19 cellular contexts compared by ENCODE assay signal in genomic region chr9:37787059-37787458, GRCh38. TPM values are rescaled to one million over a fixed set of nuclear protein-coding genes. Genes with fewer than 3 reads are reported as not detected.
DNase-seq lines count a peak whose midpoint lies in the region; ATAC-seq, FAIRE-seq and TF ChIP-seq lines count a peak whose summit lies in the region.
"Had no signal": no experiment of that assay in that cellular context is flagged by ENCODE, and none has a peak within 500 bp of the region (broad histone marks: within the 10 kb centered on the region; RNA-seq: fewer than 3 reads in every experiment).

No MANE protein-coding gene starts in this region.

- H3K56ac ChIP-seq in H1 (replicated peaks; ENCODE audit: insufficient read length, low read depth, low read length): no peak overlapping the region

- no peak overlapping the region for H3K23ac ChIP-seq in H1 (ENCODE audit: insufficient read length)

- no peak overlapping the region for H4K5ac ChIP-seq in H1 (ENCODE audit: insufficient read length, low read depth, low read length)

- no peak overlapping the region for H2AK5ac ChIP-seq in H1 (ENCODE audit: low read depth, low read length)

- H3K4me2 ChIP-seq in GM23338 (peak overlapping the region; percentile 57), H1 (ENCODE audit: insufficient read depth in 1 of 2, low read depth in 2 of 2, low read length in 2 of 2) (peak overlapping the region in 1 of 2 experiments; percentile 20; a peak in 1 of 4 replicates), osteoblast (ENCODE audit: insufficient read depth, low read length) (no peak overlapping the region)
- H3K4me2 ChIP-seq: A549 had no signal

- H3K14ac ChIP-seq in H1 (ENCODE audit: insufficient read length): no peak overlapping the region

- TF ChIP-seq RAD21 in H1 (IDR thresholded peaks at IDR 0.05 in 1 of 2, conservative IDR thresholded peaks at IDR 0.05 in 1 of 2; ENCODE audit: low read depth in 2 of 2, low read length in 2 of 2): 0 out of 4 replicates have a peak, but pooled peaks of 1 of the 2 experiments have one; percentile 15

- POLR2A ChIA-PET in H1 (lab: Charles Lee; ENCODE audit: partially characterized antibody): interaction anchor here (1.1 kb wide), 1 partner anchor 14 kb away, joined by 3 read pairs; the partner anchor contains the start of gene DCAF10

- no peak overlapping the region for H3K4ac ChIP-seq in H1 (replicated peaks; ENCODE audit: insufficient read length, low read depth, low read length)

- intact Hi-C loops in prostate gland (cut with DNase I): loop anchor here (10.0 kb wide), 2 partner anchors 192 to 302 kb away; partner anchors contain the start of genes POLR1E and TOMM5

- CTCF ChIA-PET in activated naive CD4-positive, alpha-beta T cell treated with anti-CD3 and anti-CD28 coated beads, Interleukin-2, amount 10 ng/mL, durations not matched to agents 7 days and 5 days (lab: Charles Lee): no interaction called here
- CTCF ChIA-PET in H1 (lab: Charles Lee; ENCODE audit: partially characterized antibody): interaction anchor here (0.9 to 1.5 kb wide), 3 partner anchors 11 to 39 kb away, joined by 3 to 5 read pairs (median 4); partner anchors contain the start of gene DCAF10

- TF ChIP-seq EP300 in H1 (IDR thresholded peaks at IDR 0.05; ENCODE audit: borderline replicate concordance in 1 of 2, low read depth in 2 of 2, low read length in 2 of 2): no peak

- peaks cover 5% of the 10 kb centered on the region for H3K79me1 ChIP-seq in H1 (ENCODE audit: low read depth, low read length)

- peaks cover 8% of the 10 kb centered on the region for H3K4me1 ChIP-seq in GM23338 (ENCODE audit: insufficient read depth)
- peaks cover 0 to 4% (median 0%) of the 10 kb centered on the region in 4 experiments; a peak in 3 of 7 replicates for H3K4me1 ChIP-seq in H1 (replicated peaks in 1 of 4; ENCODE audit: control insufficient read depth in 3 of 4, insufficient read depth in 4 of 4, low read length in 3 of 4)
- peaks cover 14% of the 10 kb centered on the region for H3K4me1 ChIP-seq in osteoblast (ENCODE audit: insufficient read depth, low read length)
- no peaks in the 10 kb centered on the region for H3K4me1 ChIP-seq in prostate gland (replicated peaks)

- H3K9ac ChIP-seq in H1 (replicated peaks in 1 of 4; ENCODE audit: extremely low read depth in 1 of 4, low read depth in 3 of 4, low read length in 3 of 4): no peak overlapping the region

- no peak for FAIRE-seq in H1 (lab: Jason Lieb, UNC)
- FAIRE-seq: A549, GM12878 had no signal

- H3K36me3 ChIP-seq in GM23338 (ENCODE audit: insufficient read depth) (peaks cover 19% of the 10 kb centered on the region; the same call in 1 of the 2 replicates), H1 (ENCODE audit: control insufficient read depth in 2 of 4, insufficient read depth in 4 of 4, low read length in 3 of 4) (peaks cover 10 to 17% (median 13%) of the 10 kb centered on the region in 4 experiments), osteoblast (ENCODE audit: insufficient read depth, low read length) (peaks cover 21% of the 10 kb centered on the region), prostate gland (no peaks in the 10 kb centered on the region)

- H3K36me3 Mint-ChIP-seq in activated naive CD4-positive, alpha-beta T cell treated with anti-CD3 and anti-CD28 coated beads, Interleukin-2, amount 10 ng/mL, durations not matched to agents 7 days and 5 days: peaks cover 19% of the 10 kb centered on the region
- peaks cover 16% of the 10 kb centered on the region for H3K36me3 Mint-ChIP-seq in GM23338 (ENCODE audit: low read depth)

- no peak overlapping the region for H2BK15ac ChIP-seq in H1 (ENCODE audit: low read length)

- 82% methylated on average over 28 of the region's 45 CpGs; no CpG with 5 or more reads in 1 of the 2 experiments for WGBS in H1 (ENCODE audit: extremely low coverage in 1 of 2, insufficient coverage in 1 of 2, insufficient read length in 1 of 2, insufficient replicate concordance in 2 of 2, low coverage in 1 of 2, low lambda C conversion rate in 2 of 2, missing lambda C conversion rate in 1 of 2), 2 experiments
- WGBS in prostate gland: 58% methylated on average over 44 of the region's 45 CpGs

- peaks cover 5% of the 10 kb centered on the region for H3K27me3 Mint-ChIP-seq in activated naive CD4-positive, alpha-beta T cell treated with anti-CD3 and anti-CD28 coated beads, Interleukin-2, amount 10 ng/mL, durations not matched to agents 7 days and 5 days
- H3K27me3 Mint-ChIP-seq in GM23338 (ENCODE audit: insufficient read depth, low read depth, poor library complexity): peaks cover 8% of the 10 kb centered on the region

- H3K27ac ChIP-seq in GM23338 (ENCODE audit: low read depth) (no peak overlapping the region), H1 (ENCODE audit: low read depth, low read length) (no peak overlapping the region), osteoblast (ENCODE audit: low read depth, low read length) (no peak overlapping the region), prostate gland (no peak overlapping the region)
- H3K27ac ChIP-seq: A549, C4-2B, RWPE1 had no signal

- H2BK120ac ChIP-seq in H1 (replicated peaks; ENCODE audit: low read depth, low read length): no peak overlapping the region

- 0 out of 2 replicates have a peak, but pooled peaks cover 4% of the 10 kb centered on the region for H3F3A ChIP-seq in GM23338 (replicated peaks; ENCODE audit: low read depth)

- H2AFZ ChIP-seq in GM23338: peak overlapping the region; percentile 93
- H2AFZ ChIP-seq in H1 (ENCODE audit: low read length): no peak overlapping the region
- H2AFZ ChIP-seq in osteoblast (ENCODE audit: low read length): no peak overlapping the region

- DNase-seq in activated naive CD4-positive, alpha-beta T cell treated with anti-CD3 and anti-CD28 coated beads, Interleukin-2, amount 10 ng/mL, durations not matched to agents 7 days and 5 days: peak; percentile 26
- no peak for DNase-seq in activated naive CD4-positive, alpha-beta T cell treated with anti-CD3 and anti-CD28 coated beads, Interleukin-2, amount 50 U/mL, for 16 hours
- DNase-seq in GM23338 (ENCODE audit: low spot score): peak; percentile 75
- peak in 1 of 2 experiments; percentile 61 for DNase-seq in H1 (ENCODE audit: low read depth in 1 of 2, low spot score in 2 of 2)
- peak; percentile 38 for DNase-seq in osteoblast (ENCODE audit: insufficient read length, low spot score, missing footprints)
- DNase-seq in HPDE6-E6E7 (ENCODE audit: extremely low spot score): no peak
- no peak for DNase-seq in prostate gland (ENCODE audit: low spot score)
- DNase-seq: KG1; NCI-H1092; NCI-H2107; NCI-H226; NCI-H69; NK-92 treated with Interleukin-12 subunit alpha and Interleukin-12 subunit beta, amount 100 ng/mL, for 24 hours; OCI-M1 had no signal

- H3K27ac Mint-ChIP-seq in activated naive CD4-positive, alpha-beta T cell treated with anti-CD3 and anti-CD28 coated beads, Interleukin-2, amount 10 ng/mL, durations not matched to agents 7 days and 5 days: no peak overlapping the region
- H3K27ac Mint-ChIP-seq in GM23338: no peak overlapping the region

- H3K23me2 ChIP-seq in H1 (ENCODE audit: low read depth, low read length): peaks cover 6% of the 10 kb centered on the region

- peak overlapping the region; percentile 80 for H4K8ac ChIP-seq in H1 (ENCODE audit: extremely low read depth, insufficient read depth, low read length)

- H3K9me3 ChIP-seq in H1 (ENCODE audit: insufficient read depth in 2 of 2, low read depth in 1 of 2, low read length in 1 of 2): no peaks in the 10 kb centered on the region
- no peaks in the 10 kb centered on the region for H3K9me3 ChIP-seq in osteoblast (ENCODE audit: low read depth, low read length)
- no peaks in the 10 kb centered on the region for H3K9me3 ChIP-seq in prostate gland
- H3K9me3 ChIP-seq: A549 had no signal

- H2BK12ac ChIP-seq in H1 (ENCODE audit: low read depth, low read length): no peak overlapping the region

- H4K20me1 ChIP-seq in GM23338 (replicated peaks; ENCODE audit: insufficient read depth) (peaks cover 22% of the 10 kb centered on the region), H1 (replicated peaks in 1 of 2; ENCODE audit: control insufficient read depth in 1 of 2, insufficient read depth in 2 of 2, low read length in 2 of 2) (peaks cover 0 to 10% of the 10 kb centered on the region in 2 experiments), osteoblast (ENCODE audit: insufficient read depth, low read length) (peaks cover 8% of the 10 kb centered on the region)

- H3K9me2 ChIP-seq in GM23338 (ENCODE audit: insufficient read depth): no peaks in the 10 kb centered on the region

- no peak overlapping the region for H3K4me3 Mint-ChIP-seq in activated naive CD4-positive, alpha-beta T cell treated with anti-CD3 and anti-CD28 coated beads, Interleukin-2, amount 10 ng/mL, durations not matched to agents 7 days and 5 days
- H3K4me3 Mint-ChIP-seq in GM23338: no peak overlapping the region

- TF ChIP-seq POLR2A in H1 (IDR thresholded peaks at IDR 0.05; ENCODE audit: control extremely low read depth in 1 of 2, low read depth in 2 of 2, low read length in 2 of 2) (no peak), prostate gland (IDR thresholded peaks at IDR 0.05) (no peak)

- H3K9me3 Mint-ChIP-seq in activated naive CD4-positive, alpha-beta T cell treated with anti-CD3 and anti-CD28 coated beads, Interleukin-2, amount 10 ng/mL, durations not matched to agents 7 days and 5 days: no peaks in the 10 kb centered on the region
- no peaks in the 10 kb centered on the region; the same call in 2 of the 3 replicates for H3K9me3 Mint-ChIP-seq in GM23338

- peaks cover 40% of the 10 kb centered on the region for H3K4me1 Mint-ChIP-seq in activated naive CD4-positive, alpha-beta T cell treated with anti-CD3 and anti-CD28 coated beads, Interleukin-2, amount 10 ng/mL, durations not matched to agents 7 days and 5 days
- peaks cover 11% of the 10 kb centered on the region for H3K4me1 Mint-ChIP-seq in GM23338

- no peak overlapping the region for H3K18ac ChIP-seq in H1 (ENCODE audit: extremely low read depth, low read length)

- peak; percentile 54 for ATAC-seq in GM23338
- ATAC-seq in GM21526 (IDR thresholded peaks at IDR 0.05; ENCODE audit: low FRiP score, unreplicated experiment): no peak
- ATAC-seq: A549, GM12878 had no signal

- H4K91ac ChIP-seq in H1 (replicated peaks; ENCODE audit: insufficient read length, low read length): no peak overlapping the region

- H3K79me2 ChIP-seq in GM23338 (replicated peaks; ENCODE audit: insufficient read depth) (peaks cover 31% of the 10 kb centered on the region), H1 (ENCODE audit: control insufficient read depth in 1 of 2, insufficient read depth in 2 of 2, low read length in 2 of 2) (peaks cover 6 to 24% of the 10 kb centered on the region in 2 experiments; a peak in 3 of 4 replicates), osteoblast (ENCODE audit: insufficient read depth, low read length) (peaks cover 30% of the 10 kb centered on the region)

- 0 out of 2 replicates have a peak, but pooled peaks cover 4% of the 10 kb centered on the region for H3K27me3 ChIP-seq in GM23338 (ENCODE audit: insufficient read depth)
- peaks cover 0 to 3% (median 2%) of the 10 kb centered on the region in 4 experiments; a peak in 2 of 7 replicates for H3K27me3 ChIP-seq in H1 (replicated peaks in 1 of 4; ENCODE audit: control insufficient read depth in 3 of 4, extremely low read depth in 1 of 4, insufficient read depth in 3 of 4, low read length in 3 of 4)
- H3K27me3 ChIP-seq in osteoblast (ENCODE audit: insufficient read depth, low read length): no peaks in the 10 kb centered on the region
- no peaks in the 10 kb centered on the region for H3K27me3 ChIP-seq in prostate gland (replicated peaks; ENCODE audit: insufficient read depth)

- H2BK20ac ChIP-seq in H1 (ENCODE audit: low read length): no peak overlapping the region

- no peak overlapping the region for H2BK5ac ChIP-seq in H1 (ENCODE audit: low read depth, low read length)

- TF ChIP-seq CTCF in GM23338 (conservative IDR thresholded peaks at IDR 0.05; ENCODE audit: low read depth in 2 of 2) (peak; percentile 38 to 65), H1 (IDR thresholded peaks at IDR 0.05; ENCODE audit: control extremely low read depth in 1 of 3, insufficient read depth in 1 of 3, low read depth in 1 of 3, low read length in 3 of 3) (peak in 2 of 3 experiments; percentile 8 to 12; a peak in 1 of 4 replicates), osteoblast (IDR thresholded peaks at IDR 0.05; ENCODE audit: extremely low read depth, low read depth, low read length) (no peak), prostate gland (IDR thresholded peaks at IDR 0.05) (no peak)

- H3K4me3 ChIP-seq in GM23338 (peak overlapping the region; percentile 44; the same call in 1 of the 2 replicates), H1 (ENCODE audit: extremely low read depth in 1 of 4, insufficient read depth in 2 of 4, low read depth in 3 of 4, low read length in 4 of 4) (no peak overlapping the region), osteoblast (ENCODE audit: insufficient read depth, low read length) (no peak overlapping the region), prostate gland (no peak overlapping the region)
- H3K4me3 ChIP-seq: A549, GM12878 had no signal

RNA-seq across cellular contexts. Expression of gene EXOSC3, which starts 2.2 kb away (rescaled TPM):
- 59.9 and 62.3 TPM in 2 replicates for total RNA-seq in GM23338 (2014; rRNA removed; shearing (Covaris generic))
- polyA plus RNA-seq in GM23338 (2016; fragmentation: Nextera tagmentation; extraction: Ambion mirVana) (143 and 149 TPM in 2 replicates), H1 (2011; rRNA removed) (43.5 and 46.7 TPM in 2 replicates)
- 73.4 and 77.4 TPM in 2 replicates for total RNA-seq in H1 (2021; fragmentation: NEBNext Ultra II Directional; extraction: Animal tissue kit (Norgen Biotek cat#: 25700))
- polyA plus RNA-seq in H1 (2011; cell fraction: cytosol; rRNA removed): 59.4 TPM
- polyA plus RNA-seq in H1 (2011; cell fraction: nucleus; rRNA removed): 31.5 TPM
- polyA plus RNA-seq in H1 (2012, experiment 1 of 2): 55.6 to 74.9 TPM (median 63.5 TPM) in 4 replicates
- 12.2 TPM for polyA plus RNA-seq in H1 (2012, experiment 2 of 2)
- 30.9 TPM for polyA plus RNA-seq in H1 (2013, experiment 1 of 2)
- 33.4 TPM for polyA plus RNA-seq in H1 (2013, experiment 2 of 2)
- 23.1 and 43.7 TPM in 2 replicates for polyA minus RNA-seq in H1 (2011; rRNA and poly(A)+ RNA removed)
- 34.3 TPM for polyA minus RNA-seq in H1 (2011; cell fraction: cytosol; rRNA and poly(A)+ RNA removed)
- 74.5 TPM for polyA minus RNA-seq in H1 (2011; cell fraction: nucleus; rRNA and poly(A)+ RNA removed)
- total RNA-seq in osteoblast (24.6 and 39.8 TPM in 2 replicates), prostate gland (10 to 100 TPM; 48.5 to 54.5 TPM)

RNA-seq across cellular contexts. Expression of gene DCAF10, which starts 13.5 kb away (rescaled TPM):
- 11.5 and 14.3 TPM in 2 replicates for total RNA-seq in GM23338 (2014; rRNA removed; shearing (Covaris generic))
- polyA plus RNA-seq in GM23338 (2016; fragmentation: Nextera tagmentation; extraction: Ambion mirVana) (6.2 and 6.6 TPM in 2 replicates), H1 (2011; rRNA removed) (6.7 and 7.1 TPM in 2 replicates)
- 11.1 and 15.0 TPM in 2 replicates for total RNA-seq in H1 (2021; fragmentation: NEBNext Ultra II Directional; extraction: Animal tissue kit (Norgen Biotek cat#: 25700))
- 6.3 TPM for polyA plus RNA-seq in H1 (2011; cell fraction: cytosol; rRNA removed)
- 6.5 TPM for polyA plus RNA-seq in H1 (2011; cell fraction: nucleus; rRNA removed)
- polyA plus RNA-seq in H1 (2012, experiment 1 of 2): 8.2 to 12.1 TPM (median 10.5 TPM) in 4 replicates
- polyA plus RNA-seq in H1 (2012, experiment 2 of 2): 2.2 TPM
- polyA plus RNA-seq in H1 (2013, experiment 1 of 2): 8.3 TPM
- 7.4 TPM for polyA plus RNA-seq in H1 (2013, experiment 2 of 2)
- polyA minus RNA-seq in H1 (2011; rRNA and poly(A)+ RNA removed): 30.9 and 32.1 TPM in 2 replicates
- polyA minus RNA-seq in H1 (2011; cell fraction: cytosol; rRNA and poly(A)+ RNA removed): 11.1 TPM
- 25.4 TPM for polyA minus RNA-seq in H1 (2011; cell fraction: nucleus; rRNA and poly(A)+ RNA removed)
- total RNA-seq in osteoblast (28.6 and 30.4 TPM in 2 replicates), prostate gland (10 to 100 TPM; 24.2 to 30.5 TPM)

RNA-seq across cellular contexts. Expression of gene TRMT10B, which starts 33.5 kb away (rescaled TPM):
- total RNA-seq in GM23338 (2014; rRNA removed; shearing (Covaris generic)): 3.1 and 3.4 TPM in 2 replicates
- polyA plus RNA-seq in GM23338 (2016; fragmentation: Nextera tagmentation; extraction: Ambion mirVana) (10.8 and 12.2 TPM in 2 replicates), H1 (2011; rRNA removed) (2.0 and 2.4 TPM in 2 replicates)
- 4.5 and 6.2 TPM in 2 replicates for total RNA-seq in H1 (2021; fragmentation: NEBNext Ultra II Directional; extraction: Animal tissue kit (Norgen Biotek cat#: 25700))
- polyA plus RNA-seq in H1 (2011; cell fraction: cytosol; rRNA removed): 3.5 TPM
- polyA plus RNA-seq in H1 (2011; cell fraction: nucleus; rRNA removed): 3.2 TPM
- polyA plus RNA-seq in H1 (2012, experiment 1 of 2): 6.0 to 7.1 TPM (median 6.3 TPM) in 4 replicates
- 0.59 TPM for polyA plus RNA-seq in H1 (2012, experiment 2 of 2)
- polyA plus RNA-seq in H1 (2013, experiment 1 of 2): 5.4 TPM
- polyA plus RNA-seq in H1 (2013, experiment 2 of 2): 5.0 TPM
- 2.2 TPM in 2 replicates for polyA minus RNA-seq in H1 (2011; rRNA and poly(A)+ RNA removed)
- polyA minus RNA-seq in H1 (2011; cell fraction: cytosol; rRNA and poly(A)+ RNA removed): 1.2 TPM
- 6.1 TPM for polyA minus RNA-seq in H1 (2011; cell fraction: nucleus; rRNA and poly(A)+ RNA removed)
- total RNA-seq in osteoblast (2.9 and 3.3 TPM in 2 replicates), prostate gland (10 to 100 TPM in 1 of 2 donors, 1 to 10 TPM in 1; 7.8 to 19.6 TPM)

Comparison
In these comparisons a context has a peak if more than half of its experiments do, and no peak if none do; other contexts are left out.
1. DNase-seq: peak in activated naive CD4-positive, alpha-beta T cell treated with anti-CD3 and anti-CD28 coated beads, Interleukin-2, amount 10 ng/mL, durations not matched to agents 7 days and 5 days (single experiment), GM23338 (single experiment) and osteoblast (single experiment); none in activated naive CD4-positive, alpha-beta T cell treated with anti-CD3 and anti-CD28 coated beads, Interleukin-2, amount 50 U/mL, for 16 hours (single experiment), HPDE6-E6E7 (single experiment) and prostate gland (single experiment).
2. CTCF ChIP-seq: peak in GM23338 (2 of 2) and H1 (2 of 3); none in osteoblast (single experiment) and prostate gland (0 of 4).